ENCODE assay signal across 13 cellular contexts in genomic region chr15:43930079-43930478, GRCh38.
DNase-seq lines count a peak whose midpoint lies in the region; ATAC-seq and TF ChIP-seq lines count a peak whose summit lies in the region.
"Had no signal": no experiment of that assay in that cellular context is flagged by ENCODE, and none has a peak within 500 bp of the region (broad histone marks: within the 10 kb centered on the region; RNA-seq: fewer than 3 reads in every experiment).

No MANE protein-coding gene starts in this region.

- no peak for DNase-seq in Right ventricle myocardium superior
- DNase-seq in Right ventricle myocardium inferior (ENCODE audit: missing footprints), result no peak
- DNase-seq in NCI-H446 treated with DMSO at 0.1 percent for 48 hours (lab: John Stamatoyannopoulos, UW), result peak; percentile 23
- DNase-seq in endodermal cell, result peak; percentile 93
- no peak for DNase-seq in natural killer cell
- DNase-seq in central memory CD4-positive, alpha-beta T cell, result no peak
- DNase-seq: activated T-cell treated with anti-CD3 and anti-CD28 coated beads, Interleukin-2, amount 50 U/mL, for 24 hours; islet precursor cell; naive thymus-derived CD4-positive, alpha-beta T cell; upper lobe of right lung had no signal

- H3K4me1 Mint-ChIP-seq in endodermal cell, result peaks cover 52% of the 10 kb centered on the region
- H3K4me1 Mint-ChIP-seq in stimulated activated memory B cell treated with anti-CD40 and anti-IgM and Interleukin-4, amounts not matched to agents 10 μg/mL and 1 μg/mL and 100 μg/mL, for 72 hours, result peaks cover 9% of the 10 kb centered on the region
- H3K4me1 Mint-ChIP-seq in natural killer cell, result no peaks in the 10 kb centered on the region
- H3K4me1 Mint-ChIP-seq: naive thymus-derived CD4-positive, alpha-beta T cell had no signal

- H3K27ac Mint-ChIP-seq in endodermal cell (peak overlapping the region; percentile 54), natural killer cell (no peak overlapping the region)
- H3K27ac Mint-ChIP-seq in stimulated activated memory B cell treated with anti-CD40 and anti-IgM and Interleukin-4, amounts not matched to agents 10 μg/mL and 1 μg/mL and 100 μg/mL, for 72 hours, result no peak overlapping the region
- H3K27ac Mint-ChIP-seq: activated T-cell treated with anti-CD3 and anti-CD28 coated beads, Interleukin-2, amount 50 U/mL, for 24 hours; naive thymus-derived CD4-positive, alpha-beta T cell had no signal

- peaks cover 18% of the 10 kb centered on the region for H3K4me1 ChIP-seq in endodermal cell (ENCODE audit: control insufficient read depth, insufficient read depth, low read length)
- H3K4me1 ChIP-seq: upper lobe of right lung had no signal

- H3K27ac ChIP-seq in endodermal cell (ENCODE audit: low read depth, low read length), result no peak overlapping the region
- H3K27ac ChIP-seq: upper lobe of right lung had no signal

- intact Hi-C loops in Right ventricle myocardium superior (cut with DNase I) (no loop called here), Right ventricle myocardium inferior (cut with DNase I) (no loop called here), natural killer cell (cut with micrococcal nuclease) (no loop called here)

- H3K9me3 Mint-ChIP-seq in endodermal cell (no peaks in the 10 kb centered on the region), natural killer cell (no peaks in the 10 kb centered on the region)
- H3K9me3 Mint-ChIP-seq in stimulated activated memory B cell treated with anti-CD40 and anti-IgM and Interleukin-4, amounts not matched to agents 10 μg/mL and 1 μg/mL and 100 μg/mL, for 72 hours, result no peaks in the 10 kb centered on the region
- H3K9me3 Mint-ChIP-seq: activated T-cell treated with anti-CD3 and anti-CD28 coated beads, Interleukin-2, amount 50 U/mL, for 24 hours had no signal

- no peak overlapping the region for H3K4me3 ChIP-seq in endodermal cell (ENCODE audit: low read length)
- H3K4me3 ChIP-seq: upper lobe of right lung had no signal

- no peaks in the 10 kb centered on the region for H3K36me3 Mint-ChIP-seq in endodermal cell (ENCODE audit: low read depth)
- no peaks in the 10 kb centered on the region for H3K36me3 Mint-ChIP-seq in stimulated activated memory B cell treated with anti-CD40 and anti-IgM and Interleukin-4, amounts not matched to agents 10 μg/mL and 1 μg/mL and 100 μg/mL, for 72 hours
- H3K36me3 Mint-ChIP-seq in natural killer cell, result no peaks in the 10 kb centered on the region
- H3K36me3 Mint-ChIP-seq: naive thymus-derived CD4-positive, alpha-beta T cell had no signal

- H3K27me3 Mint-ChIP-seq in endodermal cell (ENCODE audit: insufficient read depth) (peaks cover 6% of the 10 kb centered on the region), natural killer cell (ENCODE audit: low read depth in 2 of 2) (peaks cover 15 to 25% of the 10 kb centered on the region in 2 donors)
- no peaks in the 10 kb centered on the region for H3K27me3 Mint-ChIP-seq in stimulated activated memory B cell treated with anti-CD40 and anti-IgM and Interleukin-4, amounts not matched to agents 10 μg/mL and 1 μg/mL and 100 μg/mL, for 72 hours

- 4 to 41% methylated on average over 2 of the region's 2 CpGs for WGBS in endodermal cell (ENCODE audit: insufficient coverage in 1 of 2, insufficient read length in 1 of 2), 2 experiments

- peaks cover 6% of the 10 kb centered on the region for H3K27me3 ChIP-seq in endodermal cell (ENCODE audit: control insufficient read depth, insufficient read depth, low read length, poor library complexity, severe bottlenecking)
- H3K27me3 ChIP-seq: upper lobe of right lung had no signal

- H3K9me3 ChIP-seq in endodermal cell (ENCODE audit: control insufficient read depth, low read length), result no peaks in the 10 kb centered on the region
- H3K9me3 ChIP-seq: upper lobe of right lung had no signal

- no peak overlapping the region for H3K9ac ChIP-seq in endodermal cell (ENCODE audit: extremely low read depth, low read length, poor library complexity, severe bottlenecking)

- H3K4me3 Mint-ChIP-seq in endodermal cell, result no peak overlapping the region
- no peak overlapping the region for H3K4me3 Mint-ChIP-seq in stimulated activated memory B cell treated with anti-CD40 and anti-IgM and Interleukin-4, amounts not matched to agents 10 μg/mL and 1 μg/mL and 100 μg/mL, for 72 hours
- H3K4me3 Mint-ChIP-seq in natural killer cell, result no peak overlapping the region
- H3K4me3 Mint-ChIP-seq: activated T-cell treated with anti-CD3 and anti-CD28 coated beads, Interleukin-2, amount 50 U/mL, for 24 hours; naive thymus-derived CD4-positive, alpha-beta T cell had no signal

- ATAC-seq in Right ventricle myocardium superior (ENCODE audit: poor library complexity) (peak; percentile 24), Right ventricle myocardium inferior (no peak), natural killer cell (no peak), HG02571 (IDR thresholded peaks at IDR 0.05; ENCODE audit: unreplicated experiment) (no peak)
- ATAC-seq in stimulated activated memory B cell treated with anti-CD40 and anti-IgM and Interleukin-4, amounts not matched to agents 10 μg/mL and 1 μg/mL and 100 μg/mL, for 72 hours, result peak; percentile 21
- ATAC-seq: HepG2; naive thymus-derived CD4-positive, alpha-beta T cell; upper lobe of right lung had no signal

- H3K36me3 ChIP-seq in endodermal cell (ENCODE audit: control insufficient read depth, insufficient read depth, low read length), result no peaks in the 10 kb centered on the region
- H3K36me3 ChIP-seq: upper lobe of right lung had no signal

- TF ChIP-seq CTCF in endodermal cell (conservative IDR thresholded peaks at IDR 0.05) (no peak), natural killer cell (IDR thresholded peaks at IDR 0.05) (no peak)

Comparison
In these comparisons a context has a peak if more than half of its experiments do, and no peak if none do; other contexts are left out.
1. ATAC-seq: peak in Right ventricle myocardium superior (single experiment) and stimulated activated memory B cell treated with anti-CD40 and anti-IgM and Interleukin-4, amounts not matched to agents 10 μg/mL and 1 μg/mL and 100 μg/mL, for 72 hours (single experiment); none in Right ventricle myocardium inferior (single experiment), natural killer cell (0 of 3) and HG02571 (single experiment).
2. DNase-seq: peak in NCI-H446 treated with DMSO at 0.1 percent for 48 hours (single experiment) and endodermal cell (single experiment); none in Right ventricle myocardium superior (single experiment), Right ventricle myocardium inferior (single experiment), natural killer cell (single experiment) and central memory CD4-positive, alpha-beta T cell (single experiment).